1 cellular context compared by ENCODE assay signal in genomic region chr2:127080226-127080940, GRCh38.
TF ChIP-seq lines count a peak whose summit lies in the region.

No MANE protein-coding gene starts in this region.

TF ChIP-seq in K562, 482 proteins besides CTCF, POLR2A, EP300 and RAD21 (continued from another document and continues in another):
- no peak for TF ChIP-seq GMEB1 (CRISPR knock-in tag; IDR thresholded peaks at IDR 0.05)
- no peak for TF ChIP-seq ESRRA (IDR thresholded peaks at IDR 0.05; ENCODE audit: borderline replicate concordance, low read depth)
- no peak for TF ChIP-seq CREB3 (tag; conservative IDR thresholded peaks at IDR 0.05; ENCODE audit: low read depth)
- TF ChIP-seq ZNF512 (tag; IDR thresholded peaks at IDR 0.05) = no peak
- no peak for TF ChIP-seq RBM22 (IDR thresholded peaks at IDR 0.05; ENCODE audit: low read depth, low read length, poor library complexity, severe bottlenecking)
- TF ChIP-seq CBFA2T2 (conservative IDR thresholded peaks at IDR 0.05) = peak; percentile 51
- TF ChIP-seq FOXP4 (CRISPR knock-in tag; IDR thresholded peaks at IDR 0.05; ENCODE audit: borderline replicate concordance) = no peak
- no peak for TF ChIP-seq BHLHE40 (IDR thresholded peaks at IDR 0.05; ENCODE audit: low read length)
- TF ChIP-seq CBFA2T3 (IDR thresholded peaks at IDR 0.05) = peak; percentile 76
- no peak for TF ChIP-seq ZNF780A (CRISPR knock-in tag; IDR thresholded peaks at IDR 0.05)
- TF ChIP-seq HNRNPUL1 (IDR thresholded peaks at IDR 0.05; ENCODE audit: low read length) = no peak
- TF ChIP-seq FIP1L1 (IDR thresholded peaks at IDR 0.05; ENCODE audit: low read depth, low read length, poor library complexity, severe bottlenecking) = no peak
- TF ChIP-seq HDAC3 (IDR thresholded peaks at IDR 0.05; ENCODE audit: borderline replicate concordance, partially characterized antibody) = no peak
- TF ChIP-seq LCOR (CRISPR knock-in tag; IDR thresholded peaks at IDR 0.05) = no peak
- TF ChIP-seq PPARD (CRISPR knock-in tag; IDR thresholded peaks at IDR 0.05) = no peak
- no peak for TF ChIP-seq RBBP5 (IDR thresholded peaks at IDR 0.05; ENCODE audit: borderline replicate concordance, insufficient read depth, low read length, poor library complexity, severe bottlenecking)
- TF ChIP-seq SMARCA5 (IDR thresholded peaks at IDR 0.05) = no peak
- peak in 1 of 2 experiments; percentile 76; a peak in 1 of 4 replicates for TF ChIP-seq RCOR1 (IDR thresholded peaks at IDR 0.05; ENCODE audit: borderline replicate concordance in 1 of 2, low read depth in 2 of 2, low read length in 2 of 2)
- TF ChIP-seq BMI1 (IDR thresholded peaks at IDR 0.05; ENCODE audit: low read length) = no peak
- TF ChIP-seq BRF1 (IDR thresholded peaks at IDR 0.05; ENCODE audit: borderline replicate concordance, extremely low read depth, insufficient read length) = no peak
- peak; percentile 45; the same call in 1 of the 2 replicates for TF ChIP-seq VEZF1 (CRISPR knock-in tag; IDR thresholded peaks at IDR 0.05)
- TF ChIP-seq TFE3 (CRISPR knock-in tag; IDR thresholded peaks at IDR 0.05) = no peak
- no peak for TF ChIP-seq NR3C1 (CRISPR knock-in tag; IDR thresholded peaks at IDR 0.05)
- TF ChIP-seq TEAD4 (IDR thresholded peaks at IDR 0.05; ENCODE audit: low read length) = 0 out of 2 replicates have a peak, but pooled peaks have one; percentile 20
- no peak for TF ChIP-seq TEAD4 (CRISPR knock-in tag; IDR thresholded peaks at IDR 0.05; ENCODE audit: borderline replicate concordance)
- TF ChIP-seq SPI1 (IDR thresholded peaks at IDR 0.05; ENCODE audit: borderline replicate concordance, low read depth, low read length) = no peak
- TF ChIP-seq TAL1 (IDR thresholded peaks at IDR 0.05) = peak; percentile 12; the same call in 1 of the 2 replicates
- TF ChIP-seq NKRF (IDR thresholded peaks at IDR 0.05; ENCODE audit: borderline replicate concordance) = no peak
- TF ChIP-seq HNRNPLL (IDR thresholded peaks at IDR 0.05; ENCODE audit: low read depth, low read length, poor library complexity, severe bottlenecking) = no peak
- TF ChIP-seq ZNF143 (CRISPR knock-in tag; IDR thresholded peaks at IDR 0.05) = no peak
- no peak for TF ChIP-seq ZNF511 (CRISPR knock-in tag; IDR thresholded peaks at IDR 0.05)
- TF ChIP-seq HMG20A (CRISPR knock-in tag; conservative IDR thresholded peaks at IDR 0.05) = no peak
- TF ChIP-seq ZNF740 (CRISPR knock-in tag; IDR thresholded peaks at IDR 0.05) = 0 out of 2 replicates have a peak, but pooled peaks have one; percentile 12
- TF ChIP-seq ZNF740 (tag; IDR thresholded peaks at IDR 0.05) = no peak
- TF ChIP-seq ZNF124 (CRISPR knock-in tag; IDR thresholded peaks at IDR 0.05) = no peak
- TF ChIP-seq FOXM1 (IDR thresholded peaks at IDR 0.05; ENCODE audit: low read depth) = no peak
- TF ChIP-seq FOXM1 (CRISPR knock-in tag; IDR thresholded peaks at IDR 0.05; ENCODE audit: low read depth) = no peak
- no peak for TF ChIP-seq DNMT1 (IDR thresholded peaks at IDR 0.05)
- no peak for TF ChIP-seq RBM34 (IDR thresholded peaks at IDR 0.05; ENCODE audit: borderline replicate concordance, insufficient read depth, low read length)
- TF ChIP-seq TCF3 (CRISPR knock-in tag; IDR thresholded peaks at IDR 0.05) = peak; percentile 37; the same call in 1 of the 2 replicates
- no peak for TF ChIP-seq TFAM (CRISPR knock-in tag; conservative IDR thresholded peaks at IDR 0.05)
- no peak for TF ChIP-seq SRF (CRISPR knock-in tag; IDR thresholded peaks at IDR 0.05)
- no peak for TF ChIP-seq ZBTB34 (CRISPR knock-in tag; IDR thresholded peaks at IDR 0.05)
- no peak for TF ChIP-seq XRCC5 (IDR thresholded peaks at IDR 0.05; ENCODE audit: low read depth, low read length)
- no peak for TF ChIP-seq ZKSCAN8 (CRISPR knock-in tag; IDR thresholded peaks at IDR 0.05)
- TF ChIP-seq KLF1 (tag; IDR thresholded peaks at IDR 0.05) = peak; percentile 61; the same call in 1 of the 2 replicates
- TF ChIP-seq GATAD2B (IDR thresholded peaks at IDR 0.05; ENCODE audit: borderline replicate concordance) = no peak
- no peak for TF ChIP-seq MCM5 (IDR thresholded peaks at IDR 0.05; ENCODE audit: low read depth)
- TF ChIP-seq E2F4 (CRISPR knock-in tag; IDR thresholded peaks at IDR 0.05; ENCODE audit: low read depth) = no peak
- TF ChIP-seq E2F6 (IDR thresholded peaks at IDR 0.05; ENCODE audit: borderline replicate concordance in 1 of 2, extremely low read depth in 1 of 2, insufficient read depth in 1 of 2, insufficient read length in 1 of 2, low read depth in 1 of 2, low read length in 1 of 2, poor library complexity in 1 of 2, severe bottlenecking in 1 of 2) = peak in 1 of 2 experiments; percentile 12
- 0 out of 2 replicates have a peak, but pooled peaks have one; percentile 37 for TF ChIP-seq SOX6 (IDR thresholded peaks at IDR 0.05)
